Comparison of ENCODE assay signal across 8 cellular contexts in genomic region chr3:165642761-165643432, GRCh38.
DNase-seq lines count a peak whose midpoint lies in the region; ATAC-seq and TF ChIP-seq lines count a peak whose summit lies in the region.

No MANE protein-coding gene starts in this region.

- peaks cover 7% of the 10 kb centered on the region for H3K9me3 Mint-ChIP-seq in WTC11

- H3K9me3 ChIP-seq in left ventricle myocardium inferior (replicated peaks) (peaks cover 11% of the 10 kb centered on the region), aorta (ENCODE audit: control insufficient read depth, low read length) (no peaks in the 10 kb centered on the region)

- H3K27ac ChIP-seq in left ventricle myocardium inferior (replicated peaks) (no peak overlapping the region), aorta (ENCODE audit: low read depth in 1 of 2, low read length in 2 of 2) (peak overlapping the region in 1 of 2 donors; percentile 44)

- CTCF ChIA-PET in WTC11 (lab: Charles Lee) = no interaction called here

- TF ChIP-seq CTCF in left ventricle myocardium inferior (IDR thresholded peaks at IDR 0.05; ENCODE audit: borderline replicate concordance) = no peak
- no peak for TF ChIP-seq CTCF in WTC11 (IDR thresholded peaks at IDR 0.05)

- no peak overlapping the region for H3K27ac Mint-ChIP-seq in WTC11

- no peaks in the 10 kb centered on the region for H3K36me3 ChIP-seq in left ventricle myocardium inferior
- no peaks in the 10 kb centered on the region for H3K36me3 ChIP-seq in aorta (ENCODE audit: control insufficient read depth in 1 of 2, insufficient read depth in 2 of 2, low read length in 1 of 2)

- peak; percentile 68 for ATAC-seq in Right ventricle myocardium inferior
- peak; percentile 38; the same call in 1 of the 2 replicates for ATAC-seq in WTC11
- ATAC-seq in aorta (ENCODE audit: low FRiP score) = peak; percentile 85
- ATAC-seq in HG02938 (IDR thresholded peaks at IDR 0.05; ENCODE audit: unreplicated experiment) = no peak
- ATAC-seq in GM21529 (IDR thresholded peaks at IDR 0.05; ENCODE audit: unreplicated experiment) = no peak

- intact Hi-C loops in Right ventricle myocardium inferior (cut with DNase I) (no loop called here), left ventricle myocardium inferior (cut with micrococcal nuclease) (no loop called here), aorta (cut with DNase I) (no loop called here)

- no peaks in the 10 kb centered on the region for H3K27me3 Mint-ChIP-seq in WTC11 (ENCODE audit: low read depth)

- no peaks in the 10 kb centered on the region for H3K36me3 Mint-ChIP-seq in WTC11

- no peak for DNase-seq in Right ventricle myocardium inferior (ENCODE audit: missing footprints)
- DNase-seq in left ventricle myocardium inferior = no peak
- DNase-seq in WTC11 (ENCODE audit: low spot score) = no peak
- peak; percentile 32 for DNase-seq in iPS-NIHi11 (ENCODE audit: low spot score)
- DNase-seq in aorta = peak in 1 of 2 donors; percentile 63
- DNase-seq in NCI-H526 treated with DMSO at 0.1 percent for 48 hours (lab: John Stamatoyannopoulos, UW) = no peak

- H3K4me1 ChIP-seq in left ventricle myocardium inferior (peaks cover 4% of the 10 kb centered on the region), aorta (ENCODE audit: control insufficient read depth in 1 of 2, insufficient read depth in 2 of 2, low read length in 2 of 2) (no peaks in the 10 kb centered on the region)

- H3K4me3 Mint-ChIP-seq in WTC11 = no peak overlapping the region

- WGBS in aorta, 2 donors = 3 to 4% methylated on average over 4 of the region's 4 CpGs

- POLR2A ChIA-PET in WTC11 (lab: Charles Lee) = no interaction called here

- H3K4me3 ChIP-seq in left ventricle myocardium inferior (no peak overlapping the region), aorta (ENCODE audit: low read length in 2 of 2) (no peak overlapping the region)

- H3K27me3 ChIP-seq in left ventricle myocardium inferior (ENCODE audit: low read depth) = no peaks in the 10 kb centered on the region
- H3K27me3 ChIP-seq in aorta (ENCODE audit: control insufficient read depth in 1 of 2, insufficient read depth in 2 of 2, low read length in 1 of 2) = no peaks in the 10 kb centered on the region

- H3K4me1 Mint-ChIP-seq in WTC11 = no peaks in the 10 kb centered on the region

TF ChIP-seq in WTC11, 78 proteins besides CTCF, POLR2A, EP300 and RAD21:
- TF ChIP-seq ESRRA (CRISPR knock-in tag; IDR thresholded peaks at IDR 0.05; ENCODE audit: borderline replicate concordance) (no peak), SOX15 (CRISPR knock-in tag; IDR thresholded peaks at IDR 0.05) (no peak), PREB (CRISPR knock-in tag; IDR thresholded peaks at IDR 0.05; ENCODE audit: borderline replicate concordance) (no peak), IRF1 (CRISPR knock-in tag; IDR thresholded peaks at IDR 0.05) (no peak), HMGA2 (CRISPR knock-in tag; IDR thresholded peaks at IDR 0.05) (no peak), AFF4 (CRISPR knock-in tag; IDR thresholded peaks at IDR 0.05; ENCODE audit: borderline replicate concordance) (no peak), ZNF317 (CRISPR knock-in tag; IDR thresholded peaks at IDR 0.05; ENCODE audit: borderline replicate concordance, low read depth) (no peak), MLX (CRISPR knock-in tag; IDR thresholded peaks at IDR 0.05) (no peak), ZNF121 (CRISPR knock-in tag; IDR thresholded peaks at IDR 0.05) (no peak), SMAD4 (CRISPR knock-in tag; IDR thresholded peaks at IDR 0.05) (no peak), ZNF512 (CRISPR knock-in tag; IDR thresholded peaks at IDR 0.05; ENCODE audit: borderline replicate concordance) (no peak), ZNF232 (CRISPR knock-in tag; IDR thresholded peaks at IDR 0.05) (no peak), ATF2 (CRISPR knock-in tag; IDR thresholded peaks at IDR 0.05; ENCODE audit: borderline replicate concordance, low read depth) (no peak), ZNF138 (CRISPR knock-in tag; conservative IDR thresholded peaks at IDR 0.05) (no peak), CREB1 (CRISPR knock-in tag; IDR thresholded peaks at IDR 0.05) (no peak)
TF ChIP-seq in WTC11: peak in this region for 0.

Comparison
In these comparisons a context has a peak if more than half of its experiments do, and no peak if none do; other contexts are left out.
1. ATAC-seq: peak in Right ventricle myocardium inferior (single experiment), WTC11 (single experiment) and aorta (single experiment); none in HG02938 (single experiment) and GM21529 (single experiment).